8 cellular contexts compared by ENCODE assay signal in genomic region chr19:17555480-17555928, GRCh38. TPM values are rescaled to one million over a fixed set of nuclear protein-coding genes. Genes with fewer than 3 reads are reported as not detected.
DNase-seq lines count a peak whose midpoint lies in the region; ATAC-seq and TF ChIP-seq lines count a peak whose summit lies in the region.

Gene COLGALT1, plus strand, starts transcription at chr19:17555649. Its CDS starts 65 bp downstream, at chr19:17555714.

- peak; percentile 95 for ATAC-seq in HG03280 (IDR thresholded peaks at IDR 0.05; ENCODE audit: unreplicated experiment)

- H3K27me3 ChIP-seq in ACC112 (ENCODE audit: insufficient read depth, low read length) = no peaks in the 10 kb centered on the region
- H3K27me3 ChIP-seq in spleen (replicated peaks in 1 of 7) = no peaks in the 10 kb centered on the region

- H3K27ac ChIP-seq in ACC112 (ENCODE audit: low read depth, low read length) = peak within 1 kb of the TSS; percentile 47
- H3K27ac ChIP-seq in caudate nucleus (ENCODE audit: low read depth, low read length) = peak within 1 kb of the TSS; percentile 78
- peak within 1 kb of the TSS; percentile 63 to 96 (median 91) for H3K27ac ChIP-seq in spleen

- in situ Hi-C loops in GM18951 (cut with MboI; ENCODE audit: low sequenced_read_pairs, unreplicated experiment) = no loop called here

- H3K9me3 ChIP-seq in spleen = no peaks in the 10 kb centered on the region

- TF ChIP-seq CTCF in spleen (IDR thresholded peaks at IDR 0.05 in 8 of 11, conservative IDR thresholded peaks at IDR 0.05 in 3 of 11) = peak in 2 of 11 experiments; percentile 23 to 25

- peak within 1 kb of the TSS; percentile 98 for H3K4me3 ChIP-seq in ACC112 (ENCODE audit: low read depth, low read length)
- H3K4me3 ChIP-seq in spleen = peak within 1 kb of the TSS; percentile 86 to 99 (median 96)

- no peaks in the 10 kb centered on the region for H3K36me3 ChIP-seq in ACC112 (ENCODE audit: insufficient read depth, low read length)
- H3K36me3 ChIP-seq in spleen = peaks cover 0 to 43% (median 23%) of the 10 kb centered on the region in 6 donors

- DNase-seq in NCI-H446 (lab: John Stamatoyannopoulos, UW) = peak; percentile 97 to 99
- DNase-seq in activated CD4-positive, CD25-positive, alpha-beta regulatory T cell (lab: John Stamatoyannopoulos, UW) = peak; percentile 95 to 97 (median 96)
- DNase-seq in caudate nucleus (lab: John Stamatoyannopoulos, UW) = peak; percentile 31 to 99 (median 94)
- DNase-seq in inferior parietal cortex (ENCODE audit: extremely low spot score) = peak; percentile 97
- peak; percentile 100 for DNase-seq in spleen

- intact Hi-C loops in spleen (cut with DNase I; ENCODE audit: low total_unique reads) = no loop called here

- 0 to 1% (median 0%) methylated on average over 8 to 64 of the region's 64 CpGs for WGBS in spleen, 5 donors

- H3K4me1 ChIP-seq in ACC112 (ENCODE audit: control insufficient read depth, insufficient read depth, low read length, unreplicated experiment) (peaks cover 28% of the 10 kb centered on the region), spleen (peaks cover 11 to 72% (median 53%) of the 10 kb centered on the region in 6 donors)

- TF ChIP-seq POLR2A in GM18951 (IDR thresholded peaks at IDR 0.05; ENCODE audit: extremely low read depth, insufficient read depth, insufficient read length) (peak; percentile 67), spleen (IDR thresholded peaks at IDR 0.05) (peak in 2 of 3 donors; percentile 26 to 29)

- H3K79me2 ChIP-seq in ACC112 (ENCODE audit: control insufficient read depth, insufficient read depth, low read length, unreplicated experiment) = peaks cover 19% of the 10 kb centered on the region

- H2AFZ ChIP-seq in ACC112 (ENCODE audit: low read length, unreplicated experiment) = peak within 1 kb of the TSS; percentile 95

RNA-seq across cellular contexts. Expression of gene COLGALT1, which starts in this region (rescaled TPM):
- 100 to 1,000 TPM in 4 of 7 donors, 10 to 100 TPM in 3; 89.4 to 146 (median 116) TPM for total RNA-seq in spleen
- 10 to 100 TPM; 52.4 to 86.4 (median 83.1) TPM for polyA plus RNA-seq in spleen

Comparison
In these comparisons a context has a peak if more than half of its experiments do, and no peak if none do; other contexts are left out.
1. Peak in every context shown above with its lines: DNase-seq, ATAC-seq, H3K4me3 ChIP-seq and H3K27ac ChIP-seq.